ENCODE assay signal across 8 cellular contexts in genomic region chr6:117605169-117605826, GRCh38. TPM values are rescaled to one million over a fixed set of nuclear protein-coding genes. Genes with fewer than 3 reads are reported as not detected.
A peak's percentile ranks its signal among the peaks of the same experiment; 100 is the strongest.
DNase-seq lines count a peak whose midpoint lies in the region; ATAC-seq, FAIRE-seq and TF ChIP-seq lines count a peak whose summit lies in the region.

No MANE protein-coding gene starts in this region.

- ATAC-seq in GM19025 (IDR thresholded peaks at IDR 0.05; ENCODE audit: low read depth, unreplicated experiment) (peak; percentile 35), HG03066 (IDR thresholded peaks at IDR 0.05; ENCODE audit: low read depth, unreplicated experiment) (peak; percentile 32)

- no peaks in the 10 kb centered on the region for H3K9me3 ChIP-seq in mesenchymal stem cell (ENCODE audit: control insufficient read depth, low read length)

- no TSS peak for BruUV-seq in Calu3 (replicated peaks; lab: Mats Ljungman, UMichigan)

- H3K4me2 ChIP-seq in mesenchymal stem cell (ENCODE audit: low read length, poor library complexity, severe bottlenecking) = no peak overlapping the region

- H4K91ac ChIP-seq in mesenchymal stem cell (ENCODE audit: low read length) = no peak overlapping the region

- no peak overlapping the region for H3K14ac ChIP-seq in mesenchymal stem cell (ENCODE audit: low read length in 2 of 2)

- CTCF ChIA-PET in Calu3 (lab: Charles Lee) = interaction anchor here (0.7 kb wide), 1 partner anchor 200 kb away, joined by 3 read pairs; no protein-coding TSS in a partner anchor

- no peak overlapping the region for H4K8ac ChIP-seq in mesenchymal stem cell (ENCODE audit: low read length)

- H2AK5ac ChIP-seq in mesenchymal stem cell (ENCODE audit: low read length, severe bottlenecking) = no peak overlapping the region

- no peak overlapping the region for H3K4me3 Mint-ChIP-seq in Calu3 (ENCODE audit: low read depth, unreplicated experiment)

- H3K23ac ChIP-seq in mesenchymal stem cell (ENCODE audit: low read length in 2 of 2) = no peak overlapping the region

- no peak overlapping the region for H3K9ac ChIP-seq in mesenchymal stem cell (ENCODE audit: low read length)

- no peaks in the 10 kb centered on the region for H3K79me1 ChIP-seq in mesenchymal stem cell (replicated peaks; ENCODE audit: low read length, poor library complexity, severe bottlenecking)

- H2AFZ ChIP-seq in mesenchymal stem cell (ENCODE audit: low read depth, low read length) = no peak overlapping the region

- no peaks in the 10 kb centered on the region for H3K4me1 ChIP-seq in mesenchymal stem cell (ENCODE audit: control insufficient read depth, insufficient read depth, low read depth, low read length)

- DNase-seq in Calu3 (peak; percentile 59), NCI-H2029 (lab: John Stamatoyannopoulos, UW) (peak; percentile 72), T-helper 9 cell (peak; percentile 11), dedifferentiated amniotic fluid mesenchymal stem cell (ENCODE audit: extremely low spot score) (peak; percentile 70), mesenchymal stem cell (peak; percentile 78), urothelium cell line (ENCODE audit: low spot score) (peak; percentile 44)

- no peak overlapping the region for H3K27ac Mint-ChIP-seq in Calu3 (ENCODE audit: unreplicated experiment)

- no peak overlapping the region for H3K4me3 ChIP-seq in mesenchymal stem cell (ENCODE audit: insufficient read depth in 1 of 2, low read depth in 1 of 2, low read length in 2 of 2)

- H3K36me3 ChIP-seq in mesenchymal stem cell (ENCODE audit: control insufficient read depth in 1 of 2, insufficient read depth in 2 of 2, low read depth in 1 of 2, low read length in 2 of 2) = no peaks in the 10 kb centered on the region

- intact Hi-C loops in Calu3 (cut with micrococcal nuclease; ENCODE audit: unreplicated experiment) = loop anchor here (1.0 to 5.0 kb wide), 4 partner anchors 156 to 633 kb away; no protein-coding TSS in a partner anchor

- peaks cover 8% of the 10 kb centered on the region for H3K4me1 Mint-ChIP-seq in Calu3 (ENCODE audit: low read depth, unreplicated experiment)

- H2BK15ac ChIP-seq in mesenchymal stem cell (ENCODE audit: low read depth, poor library complexity, severe bottlenecking) = no peak overlapping the region

- WGBS in mesenchymal stem cell = 56% methylated on average over 4 of the region's 7 CpGs

- H2BK120ac ChIP-seq in mesenchymal stem cell (ENCODE audit: low read depth, low read length) = no peak overlapping the region

- H3K4ac ChIP-seq in mesenchymal stem cell (ENCODE audit: low read depth in 1 of 2, low read length in 2 of 2) = no peak overlapping the region

- H3K9me3 Mint-ChIP-seq in Calu3 (ENCODE audit: low read depth, unreplicated experiment) = no peaks in the 10 kb centered on the region

- FAIRE-seq in urothelium cell line (lab: Jason Lieb, UNC) = no peak

- no peak overlapping the region for H3K18ac ChIP-seq in mesenchymal stem cell (ENCODE audit: low read depth in 1 of 2, low read length in 2 of 2)

- peak; percentile 75 for TF ChIP-seq CTCF in Calu3 (IDR thresholded peaks at IDR 0.05; ENCODE audit: unreplicated experiment)

- H3K36me3 Mint-ChIP-seq in Calu3 (ENCODE audit: insufficient read depth, unreplicated experiment) = peaks cover 29% of the 10 kb centered on the region

- H2BK12ac ChIP-seq in mesenchymal stem cell (ENCODE audit: low read length in 2 of 2) = no peak overlapping the region

- H3K27me3 ChIP-seq in mesenchymal stem cell (ENCODE audit: control insufficient read depth in 1 of 2, insufficient read depth in 1 of 2, low read length in 2 of 2) = no peaks in the 10 kb centered on the region

- H3K27ac ChIP-seq in mesenchymal stem cell (ENCODE audit: low read length, poor library complexity, severe bottlenecking) = no peak overlapping the region

- no peak overlapping the region for H2BK5ac ChIP-seq in mesenchymal stem cell (ENCODE audit: low read depth, low read length, poor library complexity, severe bottlenecking)

- no peaks in the 10 kb centered on the region for H3K27me3 Mint-ChIP-seq in Calu3 (ENCODE audit: unreplicated experiment)

RNA-seq across cellular contexts. Expression of gene GOPC, which starts 3.0 kb away (rescaled TPM):
- total RNA-seq in Calu3 (2022) = 28.8 and 33.5 TPM in 2 replicates
- 17.0 TPM for polyA plus RNA-seq in mesenchymal stem cell (2013, experiment 1 of 2)
- 17.2 TPM for polyA plus RNA-seq in mesenchymal stem cell (2013, experiment 2 of 2)

Comparison
In these comparisons a context has a peak if more than half of its experiments do, and no peak if none do; other contexts are left out.
1. DNase-seq: peak in every context shown above with its lines; median percentile 78 in mesenchymal stem cell; 72 in NCI-H2029; 70 in dedifferentiated amniotic fluid mesenchymal stem cell; 59 in Calu3; 44 in urothelium cell line; 11 in T-helper 9 cell.